1 cellular context compared by ENCODE assay signal in the genomic region with DNA sequence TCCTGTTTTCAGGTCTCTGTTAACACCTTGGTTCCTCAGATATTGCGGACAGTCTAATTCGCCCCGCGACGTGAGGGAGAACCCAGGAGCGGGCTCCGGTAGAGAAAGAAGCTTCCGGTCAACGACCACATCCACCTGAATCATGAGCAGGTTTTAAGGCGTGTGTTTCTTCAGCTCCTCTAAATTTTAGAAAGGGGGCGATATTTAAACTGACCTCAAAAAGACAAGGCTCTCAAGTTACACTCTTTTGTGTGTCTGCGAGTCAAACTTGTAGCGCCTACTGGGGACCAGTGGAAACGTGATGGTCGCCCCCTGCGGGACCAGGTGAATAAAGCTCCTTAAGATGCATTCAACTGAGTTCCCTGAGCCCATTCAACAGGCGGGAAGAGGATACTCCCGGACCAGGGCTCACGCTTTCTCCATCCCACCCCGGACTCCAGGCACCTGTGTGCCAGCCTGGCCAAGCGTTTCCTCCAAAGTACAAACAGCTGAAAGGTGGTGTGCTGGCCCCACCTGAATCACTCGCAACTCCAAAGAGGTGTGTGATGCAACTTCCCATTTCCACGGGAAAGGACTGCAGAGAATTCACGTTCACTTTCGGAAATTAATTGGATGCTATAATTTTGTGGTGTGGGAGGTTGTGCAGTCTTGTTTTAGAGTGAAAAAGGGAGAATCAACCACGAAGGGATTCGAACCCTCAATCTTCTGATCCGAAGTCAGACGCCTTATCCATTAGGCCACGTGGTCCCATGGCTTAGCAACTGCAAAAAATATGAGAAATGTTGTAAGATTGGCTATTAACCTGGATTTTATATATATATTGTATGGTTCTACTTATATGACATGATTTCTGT.
TF ChIP-seq lines count a peak whose summit lies in the region.

No MANE protein-coding gene starts in this region.

TF ChIP-seq in HepG2, 621 proteins besides CTCF, POLR2A, EP300 and RAD21 (continued from another document and continues in another):
- no peak for TF ChIP-seq TERF1 (CRISPR knock-in tag; IDR thresholded peaks at IDR 0.05)
- TF ChIP-seq NFIC (IDR thresholded peaks at IDR 0.05; ENCODE audit: low read length): no peak
- TF ChIP-seq ZNF589 (CRISPR knock-in tag; conservative IDR thresholded peaks at IDR 0.05): no peak
- TF ChIP-seq MZF1 (CRISPR knock-in tag; IDR thresholded peaks at IDR 0.05; ENCODE audit: borderline replicate concordance): no peak
- TF ChIP-seq ZNF282 (IDR thresholded peaks at IDR 0.05; ENCODE audit: partially characterized antibody): no peak
- TF ChIP-seq ZNF432 (CRISPR knock-in tag; IDR thresholded peaks at IDR 0.05; ENCODE audit: borderline replicate concordance): no peak
- TF ChIP-seq PRDM10 (CRISPR knock-in tag; IDR thresholded peaks at IDR 0.05; ENCODE audit: low read depth): no peak
- no peak for TF ChIP-seq PREB (CRISPR knock-in tag; IDR thresholded peaks at IDR 0.05)
- no peak for TF ChIP-seq ZNF546 (CRISPR knock-in tag; conservative IDR thresholded peaks at IDR 0.05)
- TF ChIP-seq ZFP36L2 (CRISPR knock-in tag; IDR thresholded peaks at IDR 0.05): no peak
- peak; percentile 66; the same call in 1 of the 2 replicates for TF ChIP-seq KDM1A (CRISPR knock-in tag; IDR thresholded peaks at IDR 0.05)
- no peak for TF ChIP-seq ZNF652 (CRISPR knock-in tag; IDR thresholded peaks at IDR 0.05; ENCODE audit: borderline replicate concordance, low read depth)
- TF ChIP-seq, protein P1, sequence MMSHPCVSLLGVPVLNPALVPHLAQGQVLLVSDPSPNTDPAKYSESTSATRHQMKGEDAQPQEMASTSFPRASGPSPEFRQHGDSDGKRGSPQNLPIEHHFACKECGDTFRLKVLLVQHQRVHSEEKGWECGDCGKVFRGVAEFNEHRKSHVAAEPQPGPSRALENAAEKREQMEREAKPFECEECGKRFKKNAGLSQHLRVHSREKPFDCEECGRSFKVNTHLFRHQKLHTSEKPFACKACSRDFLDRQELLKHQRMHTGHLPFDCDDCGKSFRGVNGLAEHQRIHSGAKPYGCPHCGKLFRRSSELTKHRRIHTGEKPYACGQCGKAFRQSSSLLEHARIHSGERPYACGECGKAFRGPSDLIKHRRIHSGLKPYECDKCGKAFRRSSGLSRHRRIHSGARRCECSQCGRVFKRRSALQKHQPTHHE (CRISPR knock-in tag; IDR thresholded peaks at IDR 0.05; ENCODE audit: borderline replicate concordance): no peak; the same call in 1 of the 2 replicates
- no peak for TF ChIP-seq ARNTL (CRISPR knock-in tag; IDR thresholded peaks at IDR 0.05)
- TF ChIP-seq ZMAT5 (CRISPR knock-in tag; IDR thresholded peaks at IDR 0.05; ENCODE audit: borderline replicate concordance, low read depth): no peak
- no peak for TF ChIP-seq ZNF256 (CRISPR knock-in tag; conservative IDR thresholded peaks at IDR 0.05)
- no peak for TF ChIP-seq SATB2 (CRISPR knock-in tag; IDR thresholded peaks at IDR 0.05)
- TF ChIP-seq, protein P2, sequence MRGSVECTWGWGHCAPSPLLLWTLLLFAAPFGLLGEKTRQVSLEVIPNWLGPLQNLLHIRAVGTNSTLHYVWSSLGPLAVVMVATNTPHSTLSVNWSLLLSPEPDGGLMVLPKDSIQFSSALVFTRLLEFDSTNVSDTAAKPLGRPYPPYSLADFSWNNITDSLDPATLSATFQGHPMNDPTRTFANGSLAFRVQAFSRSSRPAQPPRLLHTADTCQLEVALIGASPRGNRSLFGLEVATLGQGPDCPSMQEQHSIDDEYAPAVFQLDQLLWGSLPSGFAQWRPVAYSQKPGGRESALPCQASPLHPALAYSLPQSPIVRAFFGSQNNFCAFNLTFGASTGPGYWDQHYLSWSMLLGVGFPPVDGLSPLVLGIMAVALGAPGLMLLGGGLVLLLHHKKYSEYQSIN (CRISPR knock-in tag; IDR thresholded peaks at IDR 0.05; ENCODE audit: borderline replicate concordance): no peak
- peak; percentile 67 for TF ChIP-seq MAX (IDR thresholded peaks at IDR 0.05)
- TF ChIP-seq TBP (CRISPR knock-in tag; IDR thresholded peaks at IDR 0.05): no peak
- no peak for TF ChIP-seq KAT2B (IDR thresholded peaks at IDR 0.05; ENCODE audit: borderline replicate concordance, low read depth, low read length)
- no peak for TF ChIP-seq ZBTB1 (CRISPR knock-in tag; IDR thresholded peaks at IDR 0.05; ENCODE audit: borderline replicate concordance)
- TF ChIP-seq ZNF317 (CRISPR knock-in tag; IDR thresholded peaks at IDR 0.05): peak; percentile 36; the same call in 1 of the 2 replicates
- no peak for TF ChIP-seq HNRNPUL1 (IDR thresholded peaks at IDR 0.05; ENCODE audit: low read depth, low read length)
- TF ChIP-seq FOXC1 (CRISPR knock-in tag; IDR thresholded peaks at IDR 0.05; ENCODE audit: borderline replicate concordance): peak; percentile 59; the same call in 1 of the 2 replicates
- no peak for TF ChIP-seq PATZ1 (CRISPR knock-in tag; IDR thresholded peaks at IDR 0.05)
- no peak for TF ChIP-seq CCDC6 (CRISPR knock-in tag; IDR thresholded peaks at IDR 0.05)
- peak in 1 of 2 experiments; percentile 39; a peak in 1 of 4 replicates for TF ChIP-seq KLF16 (CRISPR knock-in tag; IDR thresholded peaks at IDR 0.05)
- TF ChIP-seq EED (CRISPR knock-in tag; IDR thresholded peaks at IDR 0.05): no peak
- no peak for TF ChIP-seq RELA (CRISPR knock-in tag; IDR thresholded peaks at IDR 0.05)
- peak; percentile 43; the same call in 1 of the 2 replicates for TF ChIP-seq MYC (CRISPR knock-in tag; IDR thresholded peaks at IDR 0.05; ENCODE audit: borderline replicate concordance)
- TF ChIP-seq ZNF124 (CRISPR knock-in tag; IDR thresholded peaks at IDR 0.05): 0 out of 2 replicates have a peak, but pooled peaks have one; percentile 52
- no peak for TF ChIP-seq PAWR (CRISPR knock-in tag; IDR thresholded peaks at IDR 0.05; ENCODE audit: borderline replicate concordance)
- TF ChIP-seq ZNF792 (CRISPR knock-in tag; IDR thresholded peaks at IDR 0.05): no peak; the same call in 1 of the 2 replicates
- TF ChIP-seq ZBTB21 (CRISPR knock-in tag; IDR thresholded peaks at IDR 0.05): no peak; the same call in 1 of the 2 replicates
- TF ChIP-seq, protein P3, sequence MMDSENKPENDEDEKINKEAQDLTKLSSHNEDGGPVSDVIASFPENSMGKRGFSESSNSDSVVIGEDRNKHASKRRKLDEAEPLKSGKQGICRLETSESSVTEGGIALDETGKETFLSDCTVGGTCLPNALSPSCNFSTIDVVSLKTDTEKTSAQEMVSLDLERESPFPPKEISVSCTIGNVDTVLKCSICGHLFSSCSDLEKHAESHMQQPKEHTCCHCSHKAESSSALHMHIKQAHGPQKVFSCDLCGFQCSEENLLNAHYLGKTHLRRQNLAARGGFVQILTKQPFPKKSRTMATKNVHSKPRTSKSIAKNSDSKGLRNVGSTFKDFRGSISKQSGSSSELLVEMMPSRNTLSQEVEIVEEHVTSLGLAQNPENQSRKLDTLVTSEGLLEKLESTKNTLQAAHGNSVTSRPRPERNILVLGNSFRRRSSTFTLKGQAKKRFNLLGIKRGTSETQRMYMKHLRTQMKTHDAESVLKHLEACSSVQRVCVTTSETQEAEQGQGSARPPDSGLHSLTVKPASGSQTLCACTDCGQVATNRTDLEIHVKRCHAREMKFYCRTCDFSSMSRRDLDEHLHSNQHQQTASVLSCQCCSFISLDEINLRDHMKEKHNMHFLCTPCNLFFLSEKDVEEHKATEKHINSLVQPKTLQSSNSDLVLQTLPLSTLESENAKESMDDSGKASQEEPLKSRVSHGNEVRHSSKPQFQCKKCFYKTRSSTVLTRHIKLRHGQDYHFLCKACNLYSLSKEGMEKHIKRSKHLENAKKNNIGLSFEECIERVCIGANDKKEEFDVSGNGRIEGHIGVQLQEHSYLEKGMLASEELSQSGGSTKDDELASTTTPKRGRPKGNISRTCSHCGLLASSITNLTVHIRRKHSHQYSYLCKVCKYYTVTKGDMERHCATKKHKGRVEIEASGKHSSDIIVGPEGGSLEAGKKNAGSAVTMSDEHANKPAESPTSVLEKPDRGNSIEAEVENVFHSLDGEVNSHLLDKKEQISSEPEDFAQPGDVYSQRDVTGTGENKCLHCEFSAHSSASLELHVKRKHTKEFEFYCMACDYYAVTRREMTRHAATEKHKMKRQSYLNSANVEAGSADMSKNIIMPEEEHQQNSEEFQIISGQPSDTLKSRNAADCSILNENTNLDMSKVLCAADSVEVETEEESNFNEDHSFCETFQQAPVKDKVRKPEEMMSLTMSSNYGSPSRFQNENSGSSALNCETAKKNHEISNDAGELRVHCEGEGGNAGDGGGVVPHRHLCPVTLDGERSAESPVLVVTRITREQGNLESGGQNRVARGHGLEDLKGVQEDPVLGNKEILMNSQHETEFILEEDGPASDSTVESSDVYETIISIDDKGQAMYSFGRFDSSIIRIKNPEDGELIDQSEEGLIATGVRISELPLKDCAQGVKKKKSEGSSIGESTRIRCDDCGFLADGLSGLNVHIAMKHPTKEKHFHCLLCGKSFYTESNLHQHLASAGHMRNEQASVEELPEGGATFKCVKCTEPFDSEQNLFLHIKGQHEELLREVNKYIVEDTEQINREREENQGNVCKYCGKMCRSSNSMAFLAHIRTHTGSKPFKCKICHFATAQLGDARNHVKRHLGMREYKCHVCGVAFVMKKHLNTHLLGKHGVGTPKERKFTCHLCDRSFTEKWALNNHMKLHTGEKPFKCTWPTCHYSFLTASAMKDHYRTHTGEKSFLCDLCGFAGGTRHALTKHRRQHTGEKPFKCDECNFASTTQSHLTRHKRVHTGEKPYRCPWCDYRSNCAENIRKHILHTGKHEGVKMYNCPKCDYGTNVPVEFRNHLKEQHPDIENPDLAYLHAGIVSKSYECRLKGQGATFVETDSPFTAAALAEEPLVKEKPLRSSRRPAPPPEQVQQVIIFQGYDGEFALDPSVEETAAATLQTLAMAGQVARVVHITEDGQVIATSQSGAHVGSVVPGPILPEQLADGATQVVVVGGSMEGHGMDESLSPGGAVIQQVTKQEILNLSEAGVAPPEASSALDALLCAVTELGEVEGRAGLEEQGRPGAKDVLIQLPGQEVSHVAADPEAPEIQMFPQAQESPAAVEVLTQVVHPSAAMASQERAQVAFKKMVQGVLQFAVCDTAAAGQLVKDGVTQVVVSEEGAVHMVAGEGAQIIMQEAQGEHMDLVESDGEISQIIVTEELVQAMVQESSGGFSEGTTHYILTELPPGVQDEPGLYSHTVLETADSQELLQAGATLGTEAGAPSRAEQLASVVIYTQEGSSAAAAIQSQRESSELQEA (CRISPR knock-in tag; IDR thresholded peaks at IDR 0.05; ENCODE audit: not compliant biosample characterization): peak; percentile 60
- TF ChIP-seq ATF7-NPFF (CRISPR knock-in tag; IDR thresholded peaks at IDR 0.05; ENCODE audit: low read depth): no peak
